Comparison of ENCODE assay signal across 20 cellular contexts in the genomic region with DNA sequence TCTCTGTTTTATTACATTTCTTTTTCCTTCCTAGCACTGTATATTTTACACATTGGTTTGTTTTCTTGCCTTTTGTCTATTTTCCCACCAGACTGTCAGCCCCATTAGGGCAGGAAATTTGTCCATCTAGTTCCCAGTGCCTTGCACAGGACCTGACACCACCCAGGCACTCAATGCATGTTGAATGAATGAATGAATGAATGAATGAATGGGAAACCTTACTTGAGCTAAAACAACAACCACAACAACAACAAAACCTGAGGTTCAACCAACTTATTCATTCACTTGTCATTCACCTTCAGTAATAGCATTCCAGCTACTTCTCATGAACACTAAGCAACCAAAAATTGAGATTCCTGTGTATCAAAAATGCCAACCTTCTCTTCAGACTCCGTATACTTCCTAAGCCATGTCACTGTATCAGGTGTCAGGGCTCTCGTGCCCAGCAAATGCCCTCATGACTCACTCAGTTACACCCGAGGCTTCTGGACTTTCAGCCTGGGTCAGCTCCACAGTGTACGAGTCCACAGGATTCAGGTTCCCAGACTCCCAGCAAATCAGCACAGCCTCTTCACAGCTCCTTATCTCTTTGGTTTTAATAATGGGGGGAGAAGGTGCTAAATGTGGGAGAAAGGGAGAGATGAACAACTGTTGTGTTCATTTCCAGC. TPM values are rescaled to one million over a fixed set of nuclear protein-coding genes. Genes with fewer than 3 reads are reported as not detected.
A peak's percentile ranks its signal among the peaks of the same experiment; 100 is the strongest.
DNase-seq lines count a peak whose midpoint lies in the region; ATAC-seq, FAIRE-seq and TF ChIP-seq lines count a peak whose summit lies in the region.
"Had no signal": no experiment of that assay in that cellular context is flagged by ENCODE, and none has a peak within 500 bp of the region (broad histone marks: within the 10 kb centered on the region; RNA-seq: fewer than 3 reads in every experiment).

No MANE protein-coding gene starts in this region.

- no peak overlapping the region for H4K8ac ChIP-seq in IMR-90 (ENCODE audit: low read depth in 2 of 2, low read length in 2 of 2)

- H3K79me2 ChIP-seq in osteoblast (ENCODE audit: insufficient read depth, low read length) = no peaks in the 10 kb centered on the region

- H2BK15ac ChIP-seq in IMR-90 (ENCODE audit: low read depth, low read length) = no peak overlapping the region

- TF ChIP-seq POLR2A in IMR-90 (IDR thresholded peaks at IDR 0.05; ENCODE audit: low read depth, low read length) = no peak

- ATAC-seq in IMR-90 (ENCODE audit: low read depth) = peak; percentile 48
- ATAC-seq: activated CD8-positive, alpha-beta memory T cell treated with anti-CD3 and anti-CD28 coated beads, Interleukin-2, amount 10 ng/mL, durations not matched to agents 7 days and 5 days had no signal

- POLR2A ChIA-PET in IMR-90 (lab: Charles Lee; ENCODE audit: unreplicated experiment) = no interaction called here

- CTCF ChIA-PET in IMR-90 (lab: Yijun Ruan, JAX) = interaction anchor here (0.9 kb wide), 1 partner anchor 23 kb away, joined by 5 read pairs; no protein-coding TSS in a partner anchor

- FAIRE-seq in bronchial epithelial cell (lab: Jason Lieb, UNC) = no peak

- H4K5ac ChIP-seq in IMR-90 (ENCODE audit: low read depth, low read length) = no peak overlapping the region

- TF ChIP-seq RAD21 in IMR-90 (IDR thresholded peaks at IDR 0.05; ENCODE audit: low read length) = no peak

- H4K91ac ChIP-seq in IMR-90 (ENCODE audit: insufficient read depth, low read depth, low read length) = no peak overlapping the region

- WGBS in IMR-90 (ENCODE audit: extremely low coverage in 2 of 2, insufficient read length in 1 of 2), 2 experiments = 80% methylated on average over 2 of the region's 4 CpGs; no CpG with 5 or more reads in 1 of the 2 experiments

- H2AK9ac ChIP-seq in IMR-90 (replicated peaks; ENCODE audit: low read depth, low read length, poor library complexity) = no peak overlapping the region

- H3K4me3 ChIP-seq in IMR-90 (ENCODE audit: insufficient read depth, low read depth, low read length) = no peak overlapping the region
- H3K4me3 ChIP-seq in bronchial epithelial cell (ENCODE audit: low read depth, low read length) = no peak overlapping the region
- H3K4me3 ChIP-seq in osteoblast (ENCODE audit: insufficient read depth, low read length) = no peak overlapping the region

- H3K9me1 ChIP-seq in IMR-90 (ENCODE audit: insufficient read depth, low read length) = peaks cover 4% of the 10 kb centered on the region; the same call in 1 of the 2 replicates

- BruUV-seq in IMR-90 (replicated peaks; lab: Mats Ljungman, UMichigan) = no TSS peak

- H2BK5ac ChIP-seq in IMR-90 (ENCODE audit: low read depth, low read length, poor library complexity, severe bottlenecking) = no peak overlapping the region

- intact Hi-C loops in IMR-90 (cut with micrococcal nuclease) = loop anchor here (5.0 kb wide), 1 partner anchor 39 kb away; the partner anchor contains the start of genes FSD2 and WHAMM

- no peak overlapping the region for H3K18ac ChIP-seq in IMR-90 (ENCODE audit: low read depth, low read length)

- no peak overlapping the region for H2BK120ac ChIP-seq in IMR-90 (ENCODE audit: low read depth, low read length)

- H3K4me1 ChIP-seq in IMR-90 (ENCODE audit: control insufficient read depth, insufficient read depth, low read length) (no peaks in the 10 kb centered on the region), osteoblast (ENCODE audit: insufficient read depth, low read length) (peaks cover 6% of the 10 kb centered on the region)

- no peaks in the 10 kb centered on the region for H4K20me1 ChIP-seq in IMR-90 (ENCODE audit: insufficient read depth, low read length)
- H4K20me1 ChIP-seq in osteoblast (ENCODE audit: insufficient read depth, low read length) = no peaks in the 10 kb centered on the region

- H3K27ac ChIP-seq in IMR-90 (ENCODE audit: insufficient read depth, low read length) (no peak overlapping the region), osteoblast (ENCODE audit: low read depth, low read length) (no peak overlapping the region)

- no peak overlapping the region for H3K14ac ChIP-seq in IMR-90 (replicated peaks; ENCODE audit: low read depth, low read length)

- H2AK5ac ChIP-seq in IMR-90 (ENCODE audit: low read depth, low read length) = no peak overlapping the region

- no peak overlapping the region for H3K4ac ChIP-seq in IMR-90 (ENCODE audit: low read depth, low read length)

- in situ Hi-C loops in IMR-90 (cut with MboI; ENCODE audit: low sequenced_read_pairs) = no loop called here

- peak; percentile 15 for DNase-seq in Daoy (ENCODE audit: low read depth)
- peak; percentile 19 for DNase-seq in IMR-90
- peak; percentile 22 for DNase-seq in bronchial epithelial cell (ENCODE audit: low read depth)
- peak; percentile 84 for DNase-seq in osteoblast (ENCODE audit: insufficient read length, low spot score, missing footprints)
- DNase-seq in NCI-H187 (lab: John Stamatoyannopoulos, UW) = no peak
- no peak for DNase-seq in medulla oblongata (ENCODE audit: extremely low spot score)
- DNase-seq in NCI-H524 (lab: John Stamatoyannopoulos, UW) = no peak
- no peak for DNase-seq in activated CD4-positive, alpha-beta T cell treated with anti-CD3 and anti-CD28 coated beads for 48 hours
- DNase-seq: activated CD4-positive, CD25-positive, alpha-beta regulatory T cell treated with anti-CD3 and anti-CD28 coated beads, Interleukin-2, amount 50 U/mL, for 72 hours; activated CD8-positive, alpha-beta memory T cell treated with anti-CD3 and anti-CD28 coated beads, Interleukin-2, amount 10 ng/mL, durations not matched to agents 7 days and 5 days; activated effector memory CD4-positive, alpha-beta T cell treated with anti-CD3 and anti-CD28 coated beads, Interleukin-2, amount 50 U/mL, for 16 hours; aorta; cortex of kidney; naive B cell; NCI-H187 treated with DMSO at 0.1 percent for 48 hours; NCI-H526; RPMI8226 had no signal

- TF ChIP-seq CTCF in IMR-90 (conservative IDR thresholded peaks at IDR 0.05; ENCODE audit: low read depth, low read length) (no peak), bronchial epithelial cell (IDR thresholded peaks at IDR 0.05; ENCODE audit: insufficient read depth, low read length, severe bottlenecking) (no peak), osteoblast (IDR thresholded peaks at IDR 0.05; ENCODE audit: extremely low read depth, low read depth, low read length) (no peak)

- H3K23ac ChIP-seq in IMR-90 (ENCODE audit: low read depth, low read length) = no peak overlapping the region

- H3K56ac ChIP-seq in IMR-90 (ENCODE audit: extremely low read depth, insufficient read depth, low read length) = no peak overlapping the region

- peaks cover 8% of the 10 kb centered on the region; the same call in 1 of the 2 replicates for H3K36me3 ChIP-seq in IMR-90 (ENCODE audit: control insufficient read depth, insufficient read depth, low read length)
- H3K36me3 ChIP-seq in bronchial epithelial cell (ENCODE audit: control insufficient read depth, insufficient read depth, low read length) = peaks cover 1% of the 10 kb centered on the region
- peaks cover 5% of the 10 kb centered on the region for H3K36me3 ChIP-seq in osteoblast (ENCODE audit: insufficient read depth, low read length)

- H3K9me3 ChIP-seq in IMR-90 (ENCODE audit: control insufficient read depth, insufficient read depth, low read length) (no peaks in the 10 kb centered on the region), osteoblast (ENCODE audit: low read depth, low read length) (no peaks in the 10 kb centered on the region)

- no peaks in the 10 kb centered on the region for H3K27me3 ChIP-seq in IMR-90 (ENCODE audit: control insufficient read depth, insufficient read depth, low read length)
- H3K27me3 ChIP-seq in bronchial epithelial cell (ENCODE audit: control insufficient read depth, insufficient read depth, low read length) = no peaks in the 10 kb centered on the region
- H3K27me3 ChIP-seq in osteoblast (ENCODE audit: insufficient read depth, low read length) = no peaks in the 10 kb centered on the region

- dilution Hi-C loops in IMR-90 (cut with HindIII; ENCODE audit: low sequenced_read_pairs, unreplicated experiment) = no loop called here

- H3K9ac ChIP-seq in IMR-90 (ENCODE audit: low read depth, low read length) = no peak overlapping the region

- H2AFZ ChIP-seq in IMR-90 (replicated peaks; ENCODE audit: low read length, poor library complexity) (no peak overlapping the region), osteoblast (ENCODE audit: low read length) (no peak overlapping the region)

- no peak overlapping the region for H3K4me2 ChIP-seq in IMR-90 (ENCODE audit: low read depth, low read length)
- no peak overlapping the region for H3K4me2 ChIP-seq in osteoblast (ENCODE audit: insufficient read depth, low read length)

- H3K79me1 ChIP-seq in IMR-90 (ENCODE audit: low read depth in 1 of 2, low read length in 2 of 2) = no peaks in the 10 kb centered on the region

- H2BK20ac ChIP-seq in IMR-90 (ENCODE audit: low read depth, low read length) = no peak overlapping the region

TF ChIP-seq in IMR-90, 13 proteins besides CTCF, POLR2A, EP300 and RAD21 (continues in another document):
- TF ChIP-seq BHLHE40 (IDR thresholded peaks at IDR 0.05; ENCODE audit: low read depth, low read length) = peak; percentile 70

RNA-seq across cellular contexts. Expression of gene FSD2, which starts 37.3 kb away (rescaled TPM):
- total RNA-seq in Daoy (2014; rRNA removed; shearing (Covaris generic)) = not detected in 2 replicates
- total RNA-seq in IMR-90 (2012; rRNA removed) (not detected in 2 replicates), bronchial epithelial cell (not detected in 2 replicates), osteoblast (not detected in 2 replicates)
- polyA plus RNA-seq in IMR-90 (2012; rRNA removed) = not detected in 2 replicates
- not detected in 2 replicates for polyA plus RNA-seq in IMR-90 (2012; cell fraction: cytosol; rRNA removed)
- polyA plus RNA-seq in IMR-90 (2012; cell fraction: nucleus; rRNA removed; ENCODE audit: low replicate concordance) = not detected in 2 replicates
- total RNA-seq: activated CD8-positive, alpha-beta memory T cell treated with anti-CD3 and anti-CD28 coated beads, Interleukin-2, amount 10 ng/mL, durations not matched to agents 7 days and 5 days; aorta; posterior vena cava; subcutaneous adipose tissue had no signal
- polyA plus RNA-seq: BJ had no signal

RNA-seq across cellular contexts. Expression of gene WHAMM, which starts 40.9 kb away (rescaled TPM):
- 2.5 and 3.2 TPM in 2 replicates for total RNA-seq in Daoy (2014; rRNA removed; shearing (Covaris generic))
- total RNA-seq in IMR-90 (2012; rRNA removed) = 1.4 and 1.9 TPM in 2 replicates
- 3.8 and 4.1 TPM in 2 replicates for polyA plus RNA-seq in IMR-90 (2012; rRNA removed)
- 1.8 and 2.5 TPM in 2 replicates for polyA plus RNA-seq in IMR-90 (2012; cell fraction: cytosol; rRNA removed)
- 6.3 and 7.5 TPM in 2 replicates for polyA plus RNA-seq in IMR-90 (2012; cell fraction: nucleus; rRNA removed; ENCODE audit: low replicate concordance)
- 3.2 and 4.0 TPM in 2 replicates for total RNA-seq in bronchial epithelial cell
- 8.0 and 8.3 TPM in 2 replicates for total RNA-seq in osteoblast

RNA-seq across cellular contexts. Expression of gene AP3B2, which starts 58.9 kb away (rescaled TPM):
- total RNA-seq in Daoy (2014; rRNA removed; shearing (Covaris generic)) = 0.24 and 1.5 TPM in 2 replicates
- not detected in 2 replicates for total RNA-seq in IMR-90 (2012; rRNA removed)
- polyA plus RNA-seq in IMR-90 (2012; rRNA removed) = 0.07 and 0.14 TPM in 2 replicates
- polyA plus RNA-seq in IMR-90 (2012; cell fraction: cytosol; rRNA removed) = 0.13 TPM in 1 of 2 replicates, not detected in the other
- polyA plus RNA-seq in IMR-90 (2012; cell fraction: nucleus; rRNA removed; ENCODE audit: low replicate concordance) = 0.21 and 0.38 TPM in 2 replicates
- total RNA-seq in bronchial epithelial cell = 0.13 TPM in 1 of 2 replicates, not detected in the other
- under 0.01 and 0.36 TPM in 2 replicates for total RNA-seq in osteoblast
- total RNA-seq: activated CD8-positive, alpha-beta memory T cell treated with anti-CD3 and anti-CD28 coated beads, Interleukin-2, amount 10 ng/mL, durations not matched to agents 7 days and 5 days had no signal

Comparison
In these comparisons a context has a peak if more than half of its experiments do, and no peak if none do; other contexts are left out.
1. DNase-seq: peak in Daoy (single experiment), IMR-90 (single experiment), bronchial epithelial cell (single experiment) and osteoblast (single experiment); none in NCI-H187 (0 of 2), medulla oblongata (single experiment), NCI-H524 (0 of 2) and activated CD4-positive, alpha-beta T cell treated with anti-CD3 and anti-CD28 coated beads for 48 hours (single experiment).